ENCODE assay signal across 26 cellular contexts in genomic region chr3:125187599-125187910, GRCh38. TPM values are rescaled to one million over a fixed set of nuclear protein-coding genes. Genes with fewer than 3 reads are reported as not detected.
DNase-seq lines count a peak whose midpoint lies in the region; ATAC-seq and TF ChIP-seq lines count a peak whose summit lies in the region.
"Had no signal": no experiment of that assay in that cellular context is flagged by ENCODE, and none has a peak within 500 bp of the region (broad histone marks: within the 10 kb centered on the region; RNA-seq: fewer than 3 reads in every experiment).

No MANE protein-coding gene starts in this region.

- no peak overlapping the region for H2BK5ac ChIP-seq in neuronal stem cell (ENCODE audit: low read length)

- no peak overlapping the region for H2BK12ac ChIP-seq in neuronal stem cell (ENCODE audit: low read length)

- H3K9ac ChIP-seq in neuronal stem cell (ENCODE audit: low read depth, low read length, poor library complexity): peak overlapping the region; percentile 31
- no peak overlapping the region for H3K9ac ChIP-seq in Karpas-422 (ENCODE audit: low read length)
- H3K9ac ChIP-seq: KMS-11 had no signal

- H3K4me1 ChIP-seq in neuronal stem cell (ENCODE audit: control insufficient read depth in 2 of 2, insufficient read depth in 1 of 2, low read depth in 1 of 2, low read length in 2 of 2) (peaks cover 8 to 12% of the 10 kb centered on the region in 2 donors), Karpas-422 (ENCODE audit: low read length) (peaks cover 26% of the 10 kb centered on the region)
- H3K4me1 ChIP-seq: SJCRH30 had no signal

- no peak for TF ChIP-seq CTCF in RWPE1 (conservative IDR thresholded peaks at IDR 0.05; ENCODE audit: low read depth)

- H3K27ac ChIP-seq in RWPE1 (0 out of 2 replicates have a peak overlapping the region, but pooled peaks have one; percentile 16), neuronal stem cell (replicated peaks; ENCODE audit: low read length) (no peak overlapping the region), Karpas-422 (ENCODE audit: low read length) (no peak overlapping the region)
- H3K27ac ChIP-seq: 22Rv1, KMS-11, SJCRH30 had no signal

- H4K91ac ChIP-seq in neuronal stem cell (ENCODE audit: low read depth, low read length, poor library complexity): no peak overlapping the region

- H3K4me3 ChIP-seq in neuronal stem cell (ENCODE audit: low read length in 2 of 2) (no peak overlapping the region), Karpas-422 (ENCODE audit: low read length) (no peak overlapping the region)
- H3K4me3 ChIP-seq: HAP-1, SJCRH30 had no signal

- H2BK15ac ChIP-seq in neuronal stem cell (ENCODE audit: low read length): no peak overlapping the region

- no peak overlapping the region for H2BK120ac ChIP-seq in neuronal stem cell (ENCODE audit: low read depth, low read length)

- no peaks in the 10 kb centered on the region for H3K9me2 ChIP-seq in Karpas-422 (replicated peaks; ENCODE audit: insufficient read depth, low read length)

- ATAC-seq in esophagus mucosa: peak; percentile 75
- no peak for ATAC-seq in GM18867 (IDR thresholded peaks at IDR 0.05; ENCODE audit: unreplicated experiment)
- ATAC-seq: PC-3, Right ventricle myocardium inferior had no signal

- H3K36me3 ChIP-seq in neuronal stem cell (replicated peaks in 1 of 2; ENCODE audit: control insufficient read depth in 2 of 2, insufficient read depth in 2 of 2, low read length in 2 of 2) (no peaks in the 10 kb centered on the region), Karpas-422 (ENCODE audit: insufficient read depth, low read length) (no peaks in the 10 kb centered on the region)
- H3K36me3 ChIP-seq: HAP-1, SJCRH30 had no signal

- H3K14ac ChIP-seq in neuronal stem cell (ENCODE audit: low read length): no peak overlapping the region

- H3K9me3 ChIP-seq in neuronal stem cell (replicated peaks in 1 of 2; ENCODE audit: control insufficient read depth in 2 of 2, insufficient read depth in 1 of 2, low read depth in 1 of 2, low read length in 2 of 2) (no peaks in the 10 kb centered on the region), Karpas-422 (ENCODE audit: low read length) (no peaks in the 10 kb centered on the region)
- H3K9me3 ChIP-seq: HAP-1, SJCRH30 had no signal

- no peaks in the 10 kb centered on the region for H4K20me1 ChIP-seq in Karpas-422 (ENCODE audit: insufficient read depth, low read depth, low read length)

- no peak overlapping the region for H4K8ac ChIP-seq in neuronal stem cell (ENCODE audit: low read depth, low read length)

- no peak overlapping the region for H2AK5ac ChIP-seq in neuronal stem cell (ENCODE audit: low read depth, low read length)

- no peak overlapping the region for H3K18ac ChIP-seq in neuronal stem cell (ENCODE audit: low read length)

- H3K4me2 ChIP-seq in neuronal stem cell (ENCODE audit: insufficient read depth, low read length, poor library complexity, severe bottlenecking) (no peak overlapping the region), Karpas-422 (ENCODE audit: low read depth, low read length, poor library complexity, severe bottlenecking) (no peak overlapping the region)
- H3K4me2 ChIP-seq: KMS-11 had no signal

- no CpG with 5 or more reads among the region's 5 CpGs for WGBS in neuronal stem cell (ENCODE audit: extremely low coverage in 2 of 2, insufficient read length in 2 of 2, insufficient replicate concordance in 1 of 2), 2 donors

- no peak overlapping the region for H3K4ac ChIP-seq in neuronal stem cell (ENCODE audit: low read length)

- H3K23ac ChIP-seq in neuronal stem cell (ENCODE audit: low read depth, low read length, poor library complexity): no peak overlapping the region

- POLR2A ChIA-PET in RWPE1 (lab: Yijun Ruan, JAX; ENCODE audit: low non-redundant PET): no interaction called here

- peak; percentile 49 for DNase-seq in DMS 273 (lab: John Stamatoyannopoulos, UW; ENCODE audit: unreplicated experiment)
- no peak for DNase-seq in DMS 273 treated with DMSO at 0.1 percent for 48 hours (lab: John Stamatoyannopoulos, UW)
- peak; percentile 56 for DNase-seq in RWPE1 (ENCODE audit: low spot score)
- DNase-seq in neuronal stem cell (ENCODE audit: low spot score): no peak
- DNase-seq in NCI-H2029 treated with DMSO at 0.1 percent for 48 hours (lab: John Stamatoyannopoulos, UW): no peak
- no peak for DNase-seq in Karpas-422
- DNase-seq: CD8-positive, alpha-beta memory T cell; DMS153; HFFc6; NCI-H1048; NCI-H1417; NCI-H1694 treated with DMSO at 0.1 percent for 48 hours; NCI-H2081 treated with DMSO at 0.1 percent for 48 hours; NCI-H2171; NCI-H226; NCI-H510A treated with DMSO at 0.1 percent for 48 hours; PC-3; SJCRH30 had no signal

- CTCF ChIA-PET in RWPE1 (lab: Yijun Ruan, JAX): interaction anchor here (1.1 kb wide), 1 partner anchor 38 kb away, joined by 3 read pairs; no protein-coding TSS in a partner anchor

- no peaks in the 10 kb centered on the region for H3K79me2 ChIP-seq in Karpas-422 (ENCODE audit: low read length)

- no peaks in the 10 kb centered on the region for H3K79me1 ChIP-seq in neuronal stem cell (ENCODE audit: low read depth, low read length)

- no peaks in the 10 kb centered on the region for H3K27me3 ChIP-seq in neuronal stem cell (ENCODE audit: control insufficient read depth in 3 of 3, insufficient read depth in 3 of 3, low read depth in 1 of 3, low read length in 3 of 3)
- no peaks in the 10 kb centered on the region for H3K27me3 ChIP-seq in Karpas-422 (ENCODE audit: low read length)
- H3K27me3 ChIP-seq: SJCRH30 had no signal

- H2AFZ ChIP-seq in neuronal stem cell (ENCODE audit: low read length): no peak overlapping the region
- H2AFZ ChIP-seq in Karpas-422 (ENCODE audit: low read length): no peak overlapping the region

RNA-seq across cellular contexts. Expression of gene SLC12A8, which starts 25.0 kb away (rescaled TPM):
- total RNA-seq in esophagus mucosa: 7.7 TPM
- polyA plus RNA-seq in neuronal stem cell (2013, experiment 1 of 2): 1.8 TPM
- polyA plus RNA-seq in neuronal stem cell (2013, experiment 2 of 2): 1.9 TPM
- total RNA-seq in Karpas-422 (2014; rRNA removed; shearing (Covaris generic); ENCODE audit: low replicate concordance): 156 and 183 TPM in 2 replicates
- total RNA-seq: G401 had no signal
- polyA plus RNA-seq: CD8-positive, alpha-beta memory T cell; IgD-negative memory B cell had no signal

Comparison
In these comparisons a context has a peak if more than half of its experiments do, and no peak if none do; other contexts are left out.
1. DNase-seq: peak in DMS 273 (single experiment) and RWPE1 (single experiment); none in DMS 273 treated with DMSO at 0.1 percent for 48 hours (single experiment), neuronal stem cell (single experiment), NCI-H2029 treated with DMSO at 0.1 percent for 48 hours (single experiment) and Karpas-422 (single experiment).
2. RNA of gene SLC12A8, which starts 25.0 kb away (total RNA-seq): 156 to 183 TPM in Karpas-422; 7.7 TPM in esophagus mucosa (single experiment); every median in the first group is over 10 times any median in the second.